27 cellular contexts compared by ENCODE assay signal in genomic region chr3:168870892-168871291, GRCh38.
DNase-seq lines count a peak whose midpoint lies in the region; ATAC-seq, FAIRE-seq and TF ChIP-seq lines count a peak whose summit lies in the region.
"Had no signal": no experiment of that assay in that cellular context is flagged by ENCODE, and none has a peak within 500 bp of the region (broad histone marks: within the 10 kb centered on the region; RNA-seq: fewer than 3 reads in every experiment).

No MANE protein-coding gene starts in this region.

- DNase-seq in Calu3: peak; percentile 41
- DNase-seq in LHCN-M2 (ENCODE audit: low read depth): peak; percentile 29
- DNase-seq in endothelial cell of umbilical vein (ENCODE audit: low read depth, low spot score): no peak
- no peak for DNase-seq in stimulated activated CD4-positive, alpha-beta T cell treated with anti-CD3 and anti-CD28 coated beads, Interleukin-1b, Interleukin-23, amount 100 ng/mL, for 48 hours
- DNase-seq in NCI-H1417 (lab: John Stamatoyannopoulos, UW): no peak
- DNase-seq: activated CD4-positive, CD25-positive, alpha-beta regulatory T cell treated with anti-CD3 and anti-CD28 coated beads, Interleukin-2, amount 50 U/mL, for 72 hours; activated CD8-positive, alpha-beta memory T cell treated with anti-CD3 and anti-CD28 coated beads for 24 hours; activated naive CD4-positive, alpha-beta T cell; activated T-cell treated with anti-CD3 and anti-CD28 coated beads, Interleukin-2, amount 50 U/mL, for 24 hours; amniotic stem cell; caudate nucleus; CD4-positive, alpha-beta memory T cell; islet precursor cell; lower lobe of right lung; MG63; NCI-H1436; NCI-H526; stimulated activated CD4-positive, alpha-beta T cell treated with anti-CD3 and anti-CD28 coated beads, Interleukin-2, amount 100 ng/mL, for 48 hours; stimulated activated naive B cell treated with anti-CD40 and anti-IgM and Interleukin-4, amounts not matched to agents 10 μg/mL and 1 μg/mL and 100 μg/mL, for 72 hours had no signal

- H3K9me3 Mint-ChIP-seq in Calu3 (ENCODE audit: low read depth, unreplicated experiment): peaks cover 3% of the 10 kb centered on the region
- H3K9me3 Mint-ChIP-seq: activated T-cell treated with anti-CD3 and anti-CD28 coated beads, Interleukin-2, amount 50 U/mL, for 24 hours; dendritic cell treated with granulocyte-macrophage colony-stimulating factor and Interleukin-4, amounts not matched to agents 40 ng/mL and 50 ng/mL, for 4 days; IgD-negative memory B cell; stimulated activated naive B cell treated with anti-CD40 and anti-IgM and Interleukin-4, amounts not matched to agents 10 μg/mL and 1 μg/mL and 100 μg/mL, for 72 hours had no signal

- no peaks in the 10 kb centered on the region for H3K27me3 Mint-ChIP-seq in Calu3 (ENCODE audit: unreplicated experiment)
- H3K27me3 Mint-ChIP-seq: activated T-cell treated with anti-CD3 and anti-CD28 coated beads, Interleukin-2, amount 50 U/mL, for 24 hours; CD4-positive, alpha-beta memory T cell; dendritic cell treated with granulocyte-macrophage colony-stimulating factor and Interleukin-4, amounts not matched to agents 40 ng/mL and 50 ng/mL, for 4 days; IgD-negative memory B cell; stimulated activated naive B cell treated with anti-CD40 and anti-IgM and Interleukin-4, amounts not matched to agents 10 μg/mL and 1 μg/mL and 100 μg/mL, for 72 hours had no signal

- H3K4me3 ChIP-seq in endothelial cell of umbilical vein (replicated peaks in 1 of 3; ENCODE audit: insufficient read depth in 1 of 3, low read depth in 1 of 3, low read length in 3 of 3) (no peak overlapping the region), mesodermal cell (ENCODE audit: extremely low read depth, insufficient read depth, low read length, poor library complexity, severe bottlenecking) (no peak overlapping the region)
- H3K4me3 ChIP-seq: lower lobe of right lung, MG63, smooth muscle cell, thoracic aorta had no signal

- H3K4me2 ChIP-seq in endothelial cell of umbilical vein (ENCODE audit: insufficient read depth, low read length): no peak overlapping the region
- H3K4me2 ChIP-seq: smooth muscle cell had no signal

- FAIRE-seq in endothelial cell of umbilical vein (lab: Jason Lieb, UNC): no peak
- FAIRE-seq: frontal cortex had no signal

- TF ChIP-seq CTCF in Calu3 (IDR thresholded peaks at IDR 0.05; ENCODE audit: unreplicated experiment) (no peak), endothelial cell of umbilical vein (IDR thresholded peaks at IDR 0.05; ENCODE audit: extremely low read depth in 1 of 2, insufficient read depth in 1 of 2, low read depth in 1 of 2, low read length in 2 of 2) (no peak)

- POLR2A ChIA-PET in endothelial cell of umbilical vein (lab: Charles Lee): no interaction called here

- H3K9me3 ChIP-seq in endothelial cell of umbilical vein (replicated peaks; ENCODE audit: control insufficient read depth, insufficient read depth, low read length) (no peaks in the 10 kb centered on the region), mesodermal cell (ENCODE audit: control insufficient read depth, low read length) (no peaks in the 10 kb centered on the region)
- H3K9me3 ChIP-seq: lower lobe of right lung, MG63, thoracic aorta had no signal

- BruUV-seq in Calu3 (replicated peaks; lab: Mats Ljungman, UMichigan): no TSS peak
- BruUV-seq in endothelial cell of umbilical vein (replicated peaks; lab: Mats Ljungman, UMichigan): no TSS peak

- H3K27ac ChIP-seq in endothelial cell of umbilical vein (ENCODE audit: insufficient read depth, low read depth, low read length): no peak overlapping the region
- H3K27ac ChIP-seq in mesodermal cell (ENCODE audit: low read depth, low read length, severe bottlenecking): peak overlapping the region; percentile 8
- H3K27ac ChIP-seq: lower lobe of right lung, thoracic aorta had no signal

- H3K36me3 ChIP-seq in endothelial cell of umbilical vein (ENCODE audit: control insufficient read depth in 2 of 2, extremely low read depth in 1 of 2, insufficient read depth in 2 of 2, low read length in 2 of 2) (no peaks in the 10 kb centered on the region), mesodermal cell (ENCODE audit: control insufficient read depth, insufficient read depth, low read length) (no peaks in the 10 kb centered on the region)
- H3K36me3 ChIP-seq: lower lobe of right lung, MG63, thoracic aorta had no signal

- H3K9me1 ChIP-seq in endothelial cell of umbilical vein (replicated peaks; ENCODE audit: control insufficient read depth, extremely low read depth, insufficient read depth, low read length): no peaks in the 10 kb centered on the region

- H3K9ac ChIP-seq in endothelial cell of umbilical vein (replicated peaks; ENCODE audit: extremely low read depth, insufficient read depth, low read length): no peak overlapping the region

- dilution Hi-C loops in endothelial cell of umbilical vein (cut with MboI; ENCODE audit: extremely low pct_ligation_motif_present, low sequenced_read_pairs): no loop called here

- no peak for ATAC-seq in GM18502 (IDR thresholded peaks at IDR 0.05; ENCODE audit: poor library complexity, unreplicated experiment)
- no peak for ATAC-seq in HG03460 (IDR thresholded peaks at IDR 0.05; ENCODE audit: unreplicated experiment)
- ATAC-seq: lower lobe of right lung; stimulated activated naive B cell treated with anti-CD40 and anti-IgM and Interleukin-4, amounts not matched to agents 10 μg/mL and 1 μg/mL and 100 μg/mL, for 72 hours had no signal

- H3K27me3 ChIP-seq in endothelial cell of umbilical vein (ENCODE audit: control insufficient read depth in 2 of 2, insufficient read depth in 2 of 2, low read length in 2 of 2): no peaks in the 10 kb centered on the region
- H3K27me3 ChIP-seq: MG63 had no signal

- H3K4me1 Mint-ChIP-seq in Calu3 (ENCODE audit: low read depth, unreplicated experiment): peaks cover 86% of the 10 kb centered on the region
- H3K4me1 Mint-ChIP-seq: CD4-positive, alpha-beta memory T cell; IgD-negative memory B cell; stimulated activated naive B cell treated with anti-CD40 and anti-IgM and Interleukin-4, amounts not matched to agents 10 μg/mL and 1 μg/mL and 100 μg/mL, for 72 hours had no signal

- 86% methylated on average over 1 of the region's 2 CpGs; no CpG with 5 or more reads in 1 of the 2 experiments for WGBS in mesodermal cell (ENCODE audit: insufficient coverage in 2 of 2), 2 experiments

- intact Hi-C loops in Calu3 (cut with micrococcal nuclease; ENCODE audit: unreplicated experiment): loop anchor here (2.0 to 10.0 kb wide), 7 partner anchors 18 to 798 kb away; no protein-coding TSS in a partner anchor
- intact Hi-C loops in endothelial cell of umbilical vein (cut with micrococcal nuclease): no loop called here

- H3K36me3 Mint-ChIP-seq in Calu3 (ENCODE audit: insufficient read depth, unreplicated experiment): peaks cover 8% of the 10 kb centered on the region
- H3K36me3 Mint-ChIP-seq: CD4-positive, alpha-beta memory T cell; IgD-negative memory B cell; stimulated activated naive B cell treated with anti-CD40 and anti-IgM and Interleukin-4, amounts not matched to agents 10 μg/mL and 1 μg/mL and 100 μg/mL, for 72 hours had no signal

- peak overlapping the region; percentile 20 for H3K4me3 Mint-ChIP-seq in Calu3 (ENCODE audit: low read depth, unreplicated experiment)
- H3K4me3 Mint-ChIP-seq: activated T-cell treated with anti-CD3 and anti-CD28 coated beads, Interleukin-2, amount 50 U/mL, for 24 hours; CD4-positive, alpha-beta memory T cell; dendritic cell treated with granulocyte-macrophage colony-stimulating factor and Interleukin-4, amounts not matched to agents 40 ng/mL and 50 ng/mL, for 4 days; IgD-negative memory B cell; stimulated activated naive B cell treated with anti-CD40 and anti-IgM and Interleukin-4, amounts not matched to agents 10 μg/mL and 1 μg/mL and 100 μg/mL, for 72 hours had no signal

- H3K4me1 ChIP-seq in endothelial cell of umbilical vein (ENCODE audit: control insufficient read depth, extremely low read depth, insufficient read depth, low read length) (no peaks in the 10 kb centered on the region), mesodermal cell (ENCODE audit: control insufficient read depth, insufficient read depth, low read length, poor library complexity, severe bottlenecking) (peaks cover 8% of the 10 kb centered on the region)
- H3K4me1 ChIP-seq: lower lobe of right lung had no signal

- TF ChIP-seq POLR2A in endothelial cell of umbilical vein (IDR thresholded peaks at IDR 0.05; ENCODE audit: low read depth, low read length): no peak

- no peaks in the 10 kb centered on the region for H4K20me1 ChIP-seq in endothelial cell of umbilical vein (replicated peaks; ENCODE audit: control insufficient read depth, extremely low read depth, insufficient read depth, low read length)

- peak overlapping the region; percentile 78 for H3K27ac Mint-ChIP-seq in Calu3 (ENCODE audit: unreplicated experiment)
- H3K27ac Mint-ChIP-seq: activated T-cell treated with anti-CD3 and anti-CD28 coated beads, Interleukin-2, amount 50 U/mL, for 24 hours; dendritic cell treated with granulocyte-macrophage colony-stimulating factor and Interleukin-4, amounts not matched to agents 40 ng/mL and 50 ng/mL, for 4 days; stimulated activated naive B cell treated with anti-CD40 and anti-IgM and Interleukin-4, amounts not matched to agents 10 μg/mL and 1 μg/mL and 100 μg/mL, for 72 hours had no signal

- H2AFZ ChIP-seq in endothelial cell of umbilical vein (ENCODE audit: low read depth, low read length): no peak overlapping the region

- H3K79me2 ChIP-seq in endothelial cell of umbilical vein (ENCODE audit: control insufficient read depth, insufficient read depth, low read length): no peaks in the 10 kb centered on the region

- CTCF ChIA-PET in Calu3 (lab: Charles Lee): interaction anchor here (0.8 to 2.0 kb wide), 6 partner anchors 11 to 1096 kb away, joined by 3 to 8 read pairs (median 4); partner anchors contain the start of gene SEC62
- CTCF ChIA-PET in endothelial cell of umbilical vein (lab: Charles Lee): interaction anchor here (1.0 to 1.3 kb wide), 3 partner anchors 8 to 798 kb away, joined by 4 read pairs; no protein-coding TSS in a partner anchor

TF ChIP-seq in endothelial cell of umbilical vein, 7 proteins besides CTCF, POLR2A, EP300 and RAD21:
- TF ChIP-seq FOS (IDR thresholded peaks at IDR 0.05; ENCODE audit: borderline replicate concordance, insufficient read depth, low read length) (peak; percentile 21), EZH2 (IDR thresholded peaks at IDR 0.05; ENCODE audit: borderline replicate concordance, low read depth, low read length, severe bottlenecking) (no peak)

Comparison
In these comparisons a context has a peak if more than half of its experiments do, and no peak if none do; other contexts are left out.
1. DNase-seq: peak in Calu3 (single experiment) and LHCN-M2 (single experiment); none in endothelial cell of umbilical vein (single experiment), stimulated activated CD4-positive, alpha-beta T cell treated with anti-CD3 and anti-CD28 coated beads, Interleukin-1b, Interleukin-23, amount 100 ng/mL, for 48 hours (single experiment) and NCI-H1417 (0 of 3).